In genomic region chr19:44883962-44884361, GRCh38 we compare ENCODE assay signal across 18 cellular contexts. TPM values are rescaled to one million over a fixed set of nuclear protein-coding genes. Genes with fewer than 3 reads are reported as not detected.
DNase-seq lines count a peak whose midpoint lies in the region; ATAC-seq and TF ChIP-seq lines count a peak whose summit lies in the region.
"Had no signal": no experiment of that assay in that cellular context is flagged by ENCODE, and none has a peak within 500 bp of the region (broad histone marks: within the 10 kb centered on the region; RNA-seq: fewer than 3 reads in every experiment).

No MANE protein-coding gene starts in this region.

- peaks cover 29% of the 10 kb centered on the region for H3K4me1 Mint-ChIP-seq in osteocyte (ENCODE audit: unreplicated experiment)
- peaks cover 1% of the 10 kb centered on the region for H3K4me1 Mint-ChIP-seq in activated T-helper 1 cell treated with anti-CD3 and anti-CD28 coated beads, Interleukin-12 subunit alpha, Interleukin-12 subunit beta, Interleukin-2, Interleukin-4 antibody, amounts not matched to agents 30 ng/mL and 10 ng/mL and 1 ng/mL, durations not matched to agents 14 hours and 24 hours and 36 hours (ENCODE audit: low read depth)

- in situ Hi-C loops in Caki2 (cut with HindIII; ENCODE audit: low pct_unique_long_range_greater_than_20kb, low sequenced_read_pairs): no loop called here

- peak overlapping the region; percentile 78 for H3K27ac Mint-ChIP-seq in osteocyte (ENCODE audit: unreplicated experiment)
- H3K27ac Mint-ChIP-seq in activated T-helper 1 cell treated with anti-CD3 and anti-CD28 coated beads, Interleukin-12 subunit alpha, Interleukin-12 subunit beta, Interleukin-2, Interleukin-4 antibody, amounts not matched to agents 30 ng/mL and 10 ng/mL and 1 ng/mL, durations not matched to agents 14 hours and 24 hours and 36 hours: no peak overlapping the region

- no peak overlapping the region for H3K4me3 Mint-ChIP-seq in osteocyte (ENCODE audit: unreplicated experiment)
- H3K4me3 Mint-ChIP-seq in activated T-helper 1 cell treated with anti-CD3 and anti-CD28 coated beads, Interleukin-12 subunit alpha, Interleukin-12 subunit beta, Interleukin-2, Interleukin-4 antibody, amounts not matched to agents 30 ng/mL and 10 ng/mL and 1 ng/mL, durations not matched to agents 14 hours and 24 hours and 36 hours: no peak overlapping the region

- no peak for ATAC-seq in HG02678 (IDR thresholded peaks at IDR 0.05; ENCODE audit: unreplicated experiment)
- ATAC-seq in GM19455 (IDR thresholded peaks at IDR 0.05; ENCODE audit: unreplicated experiment): no peak
- ATAC-seq: A549, GM12878 had no signal

- no peaks in the 10 kb centered on the region for H3K9me3 Mint-ChIP-seq in osteocyte (ENCODE audit: unreplicated experiment)
- H3K9me3 Mint-ChIP-seq in activated T-helper 1 cell treated with anti-CD3 and anti-CD28 coated beads, Interleukin-12 subunit alpha, Interleukin-12 subunit beta, Interleukin-2, Interleukin-4 antibody, amounts not matched to agents 30 ng/mL and 10 ng/mL and 1 ng/mL, durations not matched to agents 14 hours and 24 hours and 36 hours: no peaks in the 10 kb centered on the region

- DNase-seq in Caki2 (ENCODE audit: low read depth) (peak; percentile 30), M059J (ENCODE audit: low read depth) (peak; percentile 36), iris pigment epithelial cell (ENCODE audit: low read depth) (peak; percentile 59), osteocyte (ENCODE audit: extremely low spot score, unreplicated experiment) (no peak)
- no peak for DNase-seq in activated T-cell treated with anti-CD3 and anti-CD28 coated beads, Interleukin-2, amount 50 U/mL, for 1 hour
- no peak for DNase-seq in activated T-helper 1 cell treated with anti-CD3 and anti-CD28 coated beads, Interleukin-12 subunit alpha, Interleukin-12 subunit beta, Interleukin-2, Interleukin-4 antibody, amounts not matched to agents 30 ng/mL and 10 ng/mL and 1 ng/mL, durations not matched to agents 14 hours and 24 hours and 36 hours (ENCODE audit: low spot score)
- DNase-seq: GM23248, HCEC 1CT, Kasumi-1, MM.1S, NCI-H1105, NCI-H1694 treated with DMSO at 0.1 percent for 48 hours, NCI-H226, NCI-H526 had no signal

- TF ChIP-seq CTCF in osteocyte (IDR thresholded peaks at IDR 0.05): no peak

- peaks cover 22% of the 10 kb centered on the region for H3K36me3 Mint-ChIP-seq in osteocyte (ENCODE audit: unreplicated experiment)
- H3K36me3 Mint-ChIP-seq in activated T-helper 1 cell treated with anti-CD3 and anti-CD28 coated beads, Interleukin-12 subunit alpha, Interleukin-12 subunit beta, Interleukin-2, Interleukin-4 antibody, amounts not matched to agents 30 ng/mL and 10 ng/mL and 1 ng/mL, durations not matched to agents 14 hours and 24 hours and 36 hours (ENCODE audit: low read depth): peaks cover under 1% of the 10 kb centered on the region

- intact Hi-C loops in activated T-helper 1 cell treated with anti-CD3 and anti-CD28 coated beads, Interleukin-12 subunit alpha, Interleukin-12 subunit beta, Interleukin-2, Interleukin-4 antibody, amounts not matched to agents 30 ng/mL and 10 ng/mL and 1 ng/mL, durations not matched to agents 14 hours and 24 hours and 36 hours (cut with micrococcal nuclease): no loop called here

- no peaks in the 10 kb centered on the region for H3K27me3 Mint-ChIP-seq in osteocyte (ENCODE audit: unreplicated experiment)
- H3K27me3 Mint-ChIP-seq in activated T-helper 1 cell treated with anti-CD3 and anti-CD28 coated beads, Interleukin-12 subunit alpha, Interleukin-12 subunit beta, Interleukin-2, Interleukin-4 antibody, amounts not matched to agents 30 ng/mL and 10 ng/mL and 1 ng/mL, durations not matched to agents 14 hours and 24 hours and 36 hours (ENCODE audit: insufficient read depth): peaks cover 2% of the 10 kb centered on the region

RNA-seq across cellular contexts. Expression of gene TOMM40, which starts 7.1 kb away (rescaled TPM):
- total RNA-seq in Caki2 (2014; rRNA removed; shearing (Covaris generic); ENCODE audit: low replicate concordance): 228 and 263 TPM in 2 replicates
- 100 and 113 TPM in 2 replicates for total RNA-seq in M059J (2014; rRNA removed; shearing (Covaris generic))
- total RNA-seq in osteocyte: 47.4 and 48.7 TPM in 2 replicates
- 209 and 211 TPM in 2 replicates for total RNA-seq in activated T-helper 1 cell treated with anti-CD3 and anti-CD28 coated beads, Interleukin-12 subunit alpha, Interleukin-12 subunit beta, Interleukin-2, Interleukin-4 antibody, amounts not matched to agents 30 ng/mL and 10 ng/mL and 1 ng/mL, durations not matched to agents 14 hours and 24 hours and 36 hours

RNA-seq across cellular contexts. Expression of gene APOE, which starts 21.6 kb away (rescaled TPM):
- 1.8 and 6.7 TPM in 2 replicates for total RNA-seq in Caki2 (2014; rRNA removed; shearing (Covaris generic); ENCODE audit: low replicate concordance)
- total RNA-seq in M059J (2014; rRNA removed; shearing (Covaris generic)): 1.6 and 3.5 TPM in 2 replicates
- total RNA-seq in osteocyte: 151 and 184 TPM in 2 replicates
- total RNA-seq in activated T-helper 1 cell treated with anti-CD3 and anti-CD28 coated beads, Interleukin-12 subunit alpha, Interleukin-12 subunit beta, Interleukin-2, Interleukin-4 antibody, amounts not matched to agents 30 ng/mL and 10 ng/mL and 1 ng/mL, durations not matched to agents 14 hours and 24 hours and 36 hours: 0.41 and 0.42 TPM in 2 replicates

RNA-seq across cellular contexts. Expression of gene APOC1, which starts 30.4 kb away (rescaled TPM):
- total RNA-seq in Caki2 (2014; rRNA removed; shearing (Covaris generic); ENCODE audit: low replicate concordance): 6.1 and 24.1 TPM in 2 replicates
- total RNA-seq in M059J (2014; rRNA removed; shearing (Covaris generic)): 1.4 and 5.4 TPM in 2 replicates
- 3.3 TPM in 1 of 2 replicates, not detected in the other for total RNA-seq in osteocyte
- total RNA-seq in activated T-helper 1 cell treated with anti-CD3 and anti-CD28 coated beads, Interleukin-12 subunit alpha, Interleukin-12 subunit beta, Interleukin-2, Interleukin-4 antibody, amounts not matched to agents 30 ng/mL and 10 ng/mL and 1 ng/mL, durations not matched to agents 14 hours and 24 hours and 36 hours: 1.2 TPM in 1 of 2 replicates, not detected in the other
- total RNA-seq: GM23248 had no signal

RNA-seq across cellular contexts. Expression of gene NECTIN2, which starts 37.9 kb away (rescaled TPM):
- total RNA-seq in Caki2 (2014; rRNA removed; shearing (Covaris generic); ENCODE audit: low replicate concordance): 90.0 and 91.5 TPM in 2 replicates
- total RNA-seq in M059J (2014; rRNA removed; shearing (Covaris generic)): 136 and 161 TPM in 2 replicates
- total RNA-seq in osteocyte: 117 TPM in 2 replicates
- 0.08 and 0.39 TPM in 2 replicates for total RNA-seq in activated T-helper 1 cell treated with anti-CD3 and anti-CD28 coated beads, Interleukin-12 subunit alpha, Interleukin-12 subunit beta, Interleukin-2, Interleukin-4 antibody, amounts not matched to agents 30 ng/mL and 10 ng/mL and 1 ng/mL, durations not matched to agents 14 hours and 24 hours and 36 hours

RNA-seq across cellular contexts. Expression of gene APOC4, which starts 58.1 kb away (rescaled TPM):
- not detected in 2 replicates for total RNA-seq in Caki2 (2014; rRNA removed; shearing (Covaris generic); ENCODE audit: low replicate concordance)
- total RNA-seq in M059J (2014; rRNA removed; shearing (Covaris generic)): not detected in 2 replicates
- total RNA-seq in osteocyte: not detected in 2 replicates
- not detected in 2 replicates for total RNA-seq in activated T-helper 1 cell treated with anti-CD3 and anti-CD28 coated beads, Interleukin-12 subunit alpha, Interleukin-12 subunit beta, Interleukin-2, Interleukin-4 antibody, amounts not matched to agents 30 ng/mL and 10 ng/mL and 1 ng/mL, durations not matched to agents 14 hours and 24 hours and 36 hours
- total RNA-seq: GM12878, GM23248 had no signal

Comparison
In these comparisons a context has a peak if more than half of its experiments do, and no peak if none do; other contexts are left out.
1. DNase-seq: peak in Caki2 (single experiment), M059J (single experiment) and iris pigment epithelial cell (single experiment); none in osteocyte (single experiment), activated T-cell treated with anti-CD3 and anti-CD28 coated beads, Interleukin-2, amount 50 U/mL, for 1 hour (single experiment) and activated T-helper 1 cell treated with anti-CD3 and anti-CD28 coated beads, Interleukin-12 subunit alpha, Interleukin-12 subunit beta, Interleukin-2, Interleukin-4 antibody, amounts not matched to agents 30 ng/mL and 10 ng/mL and 1 ng/mL, durations not matched to agents 14 hours and 24 hours and 36 hours (single experiment).
2. RNA of gene APOE, which starts 21.6 kb away (total RNA-seq): 151 to 184 TPM in osteocyte; 1.6 to 3.5 TPM in M059J, 1.8 to 6.7 TPM in Caki2 and 0.41 to 0.42 TPM in activated T-helper 1 cell treated with anti-CD3 and anti-CD28 coated beads, Interleukin-12 subunit alpha, Interleukin-12 subunit beta, Interleukin-2, Interleukin-4 antibody, amounts not matched to agents 30 ng/mL and 10 ng/mL and 1 ng/mL, durations not matched to agents 14 hours and 24 hours and 36 hours; every median in the first group is over 10 times any median in the second.